Comparison of ENCODE assay signal across 2 cellular contexts in genomic region chr1:112057736-112058135, GRCh38.
TF ChIP-seq lines count a peak whose summit lies in the region.

No MANE protein-coding gene starts in this region.

TF ChIP-seq in SK-N-SH, 30 proteins besides CTCF, POLR2A, EP300 and RAD21 (continued from another document):
- no peak for TF ChIP-seq USF1 (IDR thresholded peaks at IDR 0.05; ENCODE audit: borderline replicate concordance, low read depth)
- TF ChIP-seq FOSL2 (IDR thresholded peaks at IDR 0.05; ENCODE audit: borderline replicate concordance, low read depth) = no peak
- TF ChIP-seq POLR2AphosphoS5 (IDR thresholded peaks at IDR 0.05; ENCODE audit: low read depth, low read length) = no peak
- TF ChIP-seq TAF1 (IDR thresholded peaks at IDR 0.05; ENCODE audit: borderline replicate concordance, low read depth, low read length) = no peak
- no peak for TF ChIP-seq GABPA (IDR thresholded peaks at IDR 0.05; ENCODE audit: low read depth)
- no peak for TF ChIP-seq MEF2A (IDR thresholded peaks at IDR 0.05; ENCODE audit: borderline replicate concordance, low read depth)
- no peak for TF ChIP-seq JUND (IDR thresholded peaks at IDR 0.05)
- TF ChIP-seq, protein P1, sequence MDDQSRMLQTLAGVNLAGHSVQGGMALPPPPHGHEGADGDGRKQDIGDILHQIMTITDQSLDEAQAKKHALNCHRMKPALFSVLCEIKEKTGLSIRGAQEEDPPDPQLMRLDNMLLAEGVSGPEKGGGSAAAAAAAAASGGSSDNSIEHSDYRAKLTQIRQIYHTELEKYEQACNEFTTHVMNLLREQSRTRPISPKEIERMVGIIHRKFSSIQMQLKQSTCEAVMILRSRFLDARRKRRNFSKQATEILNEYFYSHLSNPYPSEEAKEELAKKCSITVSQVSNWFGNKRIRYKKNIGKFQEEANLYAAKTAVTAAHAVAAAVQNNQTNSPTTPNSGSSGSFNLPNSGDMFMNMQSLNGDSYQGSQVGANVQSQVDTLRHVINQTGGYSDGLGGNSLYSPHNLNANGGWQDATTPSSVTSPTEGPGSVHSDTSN (IDR thresholded peaks at IDR 0.05) = no peak
- no peak for TF ChIP-seq NRF1 (IDR thresholded peaks at IDR 0.05; ENCODE audit: low read depth, low read length)
- TF ChIP-seq RFX5 (IDR thresholded peaks at IDR 0.05; ENCODE audit: low read length) = no peak
- TF ChIP-seq, protein P2, sequence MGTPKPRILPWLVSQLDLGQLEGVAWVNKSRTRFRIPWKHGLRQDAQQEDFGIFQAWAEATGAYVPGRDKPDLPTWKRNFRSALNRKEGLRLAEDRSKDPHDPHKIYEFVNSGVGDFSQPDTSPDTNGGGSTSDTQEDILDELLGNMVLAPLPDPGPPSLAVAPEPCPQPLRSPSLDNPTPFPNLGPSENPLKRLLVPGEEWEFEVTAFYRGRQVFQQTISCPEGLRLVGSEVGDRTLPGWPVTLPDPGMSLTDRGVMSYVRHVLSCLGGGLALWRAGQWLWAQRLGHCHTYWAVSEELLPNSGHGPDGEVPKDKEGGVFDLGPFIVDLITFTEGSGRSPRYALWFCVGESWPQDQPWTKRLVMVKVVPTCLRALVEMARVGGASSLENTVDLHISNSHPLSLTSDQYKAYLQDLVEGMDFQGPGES (IDR thresholded peaks at IDR 0.05; ENCODE audit: low read depth, low read length) = no peak
- TF ChIP-seq, protein P3, sequence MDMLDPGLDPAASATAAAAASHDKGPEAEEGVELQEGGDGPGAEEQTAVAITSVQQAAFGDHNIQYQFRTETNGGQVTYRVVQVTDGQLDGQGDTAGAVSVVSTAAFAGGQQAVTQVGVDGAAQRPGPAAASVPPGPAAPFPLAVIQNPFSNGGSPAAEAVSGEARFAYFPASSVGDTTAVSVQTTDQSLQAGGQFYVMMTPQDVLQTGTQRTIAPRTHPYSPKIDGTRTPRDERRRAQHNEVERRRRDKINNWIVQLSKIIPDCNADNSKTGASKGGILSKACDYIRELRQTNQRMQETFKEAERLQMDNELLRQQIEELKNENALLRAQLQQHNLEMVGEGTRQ (IDR thresholded peaks at IDR 0.05; ENCODE audit: borderline replicate concordance, low read depth, low read length) = no peak
- TF ChIP-seq YY1 (IDR thresholded peaks at IDR 0.05; ENCODE audit: low read depth) = no peak

TF ChIP-seq in SK-N-SH treated with all-trans-retinoic acid at 6 μM for 48 hours, 23 proteins besides CTCF, POLR2A, EP300 and RAD21 (continued from another document):
- TF ChIP-seq GLIS3 (CRISPR knock-in tag; IDR thresholded peaks at IDR 0.05) = no peak
- TF ChIP-seq ZNF8 (CRISPR knock-in tag; IDR thresholded peaks at IDR 0.05) = no peak
- no peak for TF ChIP-seq ZFP3 (CRISPR knock-in tag; IDR thresholded peaks at IDR 0.05)
- TF ChIP-seq CSDC2 (CRISPR knock-in tag; IDR thresholded peaks at IDR 0.05) = no peak
- TF ChIP-seq TOX (CRISPR knock-in tag; IDR thresholded peaks at IDR 0.05; ENCODE audit: borderline replicate concordance) = no peak
- TF ChIP-seq, protein P4, sequence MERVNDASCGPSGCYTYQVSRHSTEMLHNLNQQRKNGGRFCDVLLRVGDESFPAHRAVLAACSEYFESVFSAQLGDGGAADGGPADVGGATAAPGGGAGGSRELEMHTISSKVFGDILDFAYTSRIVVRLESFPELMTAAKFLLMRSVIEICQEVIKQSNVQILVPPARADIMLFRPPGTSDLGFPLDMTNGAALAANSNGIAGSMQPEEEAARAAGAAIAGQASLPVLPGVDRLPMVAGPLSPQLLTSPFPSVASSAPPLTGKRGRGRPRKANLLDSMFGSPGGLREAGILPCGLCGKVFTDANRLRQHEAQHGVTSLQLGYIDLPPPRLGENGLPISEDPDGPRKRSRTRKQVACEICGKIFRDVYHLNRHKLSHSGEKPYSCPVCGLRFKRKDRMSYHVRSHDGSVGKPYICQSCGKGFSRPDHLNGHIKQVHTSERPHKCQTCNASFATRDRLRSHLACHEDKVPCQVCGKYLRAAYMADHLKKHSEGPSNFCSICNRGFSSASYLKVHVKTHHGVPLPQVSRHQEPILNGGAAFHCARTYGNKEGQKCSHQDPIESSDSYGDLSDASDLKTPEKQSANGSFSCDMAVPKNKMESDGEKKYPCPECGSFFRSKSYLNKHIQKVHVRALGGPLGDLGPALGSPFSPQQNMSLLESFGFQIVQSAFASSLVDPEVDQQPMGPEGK (CRISPR knock-in tag; IDR thresholded peaks at IDR 0.05; ENCODE audit: borderline replicate concordance) = no peak
- no peak for TF ChIP-seq CSRNP3 (CRISPR knock-in tag; IDR thresholded peaks at IDR 0.05)
- TF ChIP-seq ZNF565 (CRISPR knock-in tag; conservative IDR thresholded peaks at IDR 0.05; ENCODE audit: low read depth) = no peak
- no peak for TF ChIP-seq ARNTL (CRISPR knock-in tag; IDR thresholded peaks at IDR 0.05; ENCODE audit: borderline replicate concordance, low read depth)
- TF ChIP-seq, protein P5, sequence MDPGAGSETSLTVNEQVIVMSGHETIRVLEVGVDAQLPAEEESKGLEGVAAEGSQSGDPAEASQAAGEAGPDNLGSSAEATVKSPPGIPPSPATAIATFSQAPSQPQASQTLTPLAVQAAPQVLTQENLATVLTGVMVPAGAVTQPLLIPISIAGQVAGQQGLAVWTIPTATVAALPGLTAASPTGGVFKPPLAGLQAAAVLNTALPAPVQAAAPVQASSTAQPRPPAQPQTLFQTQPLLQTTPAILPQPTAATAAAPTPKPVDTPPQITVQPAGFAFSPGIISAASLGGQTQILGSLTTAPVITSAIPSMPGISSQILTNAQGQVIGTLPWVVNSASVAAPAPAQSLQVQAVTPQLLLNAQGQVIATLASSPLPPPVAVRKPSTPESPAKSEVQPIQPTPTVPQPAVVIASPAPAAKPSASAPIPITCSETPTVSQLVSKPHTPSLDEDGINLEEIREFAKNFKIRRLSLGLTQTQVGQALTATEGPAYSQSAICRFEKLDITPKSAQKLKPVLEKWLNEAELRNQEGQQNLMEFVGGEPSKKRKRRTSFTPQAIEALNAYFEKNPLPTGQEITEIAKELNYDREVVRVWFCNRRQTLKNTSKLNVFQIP (CRISPR knock-in tag; IDR thresholded peaks at IDR 0.05; ENCODE audit: borderline replicate concordance, low read depth) = no peak
- no peak for TF ChIP-seq PPARA (CRISPR knock-in tag; IDR thresholded peaks at IDR 0.05; ENCODE audit: borderline replicate concordance)
- no peak for TF ChIP-seq SNAI2 (CRISPR knock-in tag; IDR thresholded peaks at IDR 0.05)
- no peak for TF ChIP-seq BACH2 (CRISPR knock-in tag; IDR thresholded peaks at IDR 0.05; ENCODE audit: borderline replicate concordance)
- TF ChIP-seq OSR1 (CRISPR knock-in tag; IDR thresholded peaks at IDR 0.05) = no peak
